Comparison of ENCODE assay signal across 8 cellular contexts in genomic region chr3:146181181-146181580, GRCh38.
"Had no signal": no experiment of that assay in that cellular context is flagged by ENCODE, and none has a peak within 500 bp of the region (broad histone marks: within the 10 kb centered on the region; RNA-seq: fewer than 3 reads in every experiment).

No MANE protein-coding gene starts in this region.

- H3K36me3 ChIP-seq: HAP-1 had no signal

- H3K4me3 ChIP-seq: HAP-1, K562 had no signal

- H3K9me3 ChIP-seq: HAP-1 had no signal

- ATAC-seq: HCT116, K562 had no signal

- H3K4me1 ChIP-seq: HAP-1 had no signal

- DNase-seq: GOT3, H7, HFFc6, IMR-90, KG1 had no signal
